Comparison of ENCODE assay signal across 2 cellular contexts in genomic region chr1:30790850-30791778, GRCh38.
TF ChIP-seq lines count a peak whose summit lies in the region.

No MANE protein-coding gene starts in this region.

TF ChIP-seq in IMR-90, 13 proteins besides CTCF, POLR2A, EP300 and RAD21:
- TF ChIP-seq NFE2L2 (IDR thresholded peaks at IDR 0.05; ENCODE audit: low read depth, low read length) (no peak), ELK1 (IDR thresholded peaks at IDR 0.05; ENCODE audit: borderline replicate concordance, low read depth, low read length) (no peak), RFX5 (IDR thresholded peaks at IDR 0.05; ENCODE audit: low read depth, low read length) (no peak), CHD1 (IDR thresholded peaks at IDR 0.05; ENCODE audit: low read depth, low read length) (no peak), MAZ (IDR thresholded peaks at IDR 0.05; ENCODE audit: borderline replicate concordance, low read depth, low read length) (no peak), BHLHE40 (IDR thresholded peaks at IDR 0.05; ENCODE audit: low read depth, low read length) (no peak), USF2 (IDR thresholded peaks at IDR 0.05; ENCODE audit: low read depth, low read length) (no peak)

TF ChIP-seq in GM23338, 12 proteins besides CTCF, POLR2A, EP300 and RAD21:
- TF ChIP-seq EZH2phosphoT487 (IDR thresholded peaks at IDR 0.05; ENCODE audit: unreplicated experiment), result no peak
- no peak for TF ChIP-seq REST (IDR thresholded peaks at IDR 0.05; ENCODE audit: unreplicated experiment)
- no peak for TF ChIP-seq ZNF331 (CRISPR knock-in tag; IDR thresholded peaks at IDR 0.05; ENCODE audit: low read depth)
- no peak for TF ChIP-seq NANOG (IDR thresholded peaks at IDR 0.05; ENCODE audit: borderline replicate concordance)
- no peak for TF ChIP-seq ZNF462 (CRISPR knock-in tag; IDR thresholded peaks at IDR 0.05)
- TF ChIP-seq JUNB (IDR thresholded peaks at IDR 0.05; ENCODE audit: unreplicated experiment), result no peak
- TF ChIP-seq POLR2AphosphoS5 (IDR thresholded peaks at IDR 0.05; ENCODE audit: low read depth), result no peak
- TF ChIP-seq ZNF114 (CRISPR knock-in tag; IDR thresholded peaks at IDR 0.05), result no peak
- no peak for TF ChIP-seq ETS1 (IDR thresholded peaks at IDR 0.05)
- no peak for TF ChIP-seq CREB1 (CRISPR knock-in tag; IDR thresholded peaks at IDR 0.05; ENCODE audit: low read depth)
